Comparison of ENCODE assay signal across 8 cellular contexts in genomic region chr4:177596035-177596434, GRCh38.
DNase-seq lines count a peak whose midpoint lies in the region; ATAC-seq, FAIRE-seq and TF ChIP-seq lines count a peak whose summit lies in the region.

No MANE protein-coding gene starts in this region.

- no TSS peak for BruUV-seq in HepG2 (replicated peaks; lab: Mats Ljungman, UMichigan)

- H3K27ac Mint-ChIP-seq in activated naive CD4-positive, alpha-beta T cell treated with anti-CD3 and anti-CD28 coated beads, Interleukin-2, amount 10 ng/mL, durations not matched to agents 7 days and 5 days, result no peak overlapping the region

- 0% methylated on average over 2 of the region's 4 CpGs for WGBS in HepG2 (ENCODE audit: low lambda C conversion rate)
- WGBS in upper lobe of left lung, 2 donors, result 71 to 92% methylated on average over 4 of the region's 4 CpGs

- CTCF ChIA-PET in activated naive CD4-positive, alpha-beta T cell treated with anti-CD3 and anti-CD28 coated beads, Interleukin-2, amount 10 ng/mL, durations not matched to agents 7 days and 5 days (lab: Charles Lee), result no interaction called here
- CTCF ChIA-PET in HepG2 (lab: Yijun Ruan, JAX; ENCODE audit: low intra/inter-chr PET ratio, low total read pairs), result no interaction called here

- H3K4me3 ChIP-seq in HepG2 (replicated peaks in 1 of 3; ENCODE audit: insufficient read depth in 1 of 3, low read depth in 2 of 3, low read length in 3 of 3) (no peak overlapping the region), upper lobe of left lung (no peak overlapping the region)

- no peaks in the 10 kb centered on the region for H3K4me1 ChIP-seq in HepG2 (ENCODE audit: insufficient read depth, low read length)
- no peaks in the 10 kb centered on the region for H3K4me1 ChIP-seq in upper lobe of left lung

- H3K9me3 Mint-ChIP-seq in activated naive CD4-positive, alpha-beta T cell treated with anti-CD3 and anti-CD28 coated beads, Interleukin-2, amount 10 ng/mL, durations not matched to agents 7 days and 5 days, result no peaks in the 10 kb centered on the region

- no peak overlapping the region for H2AFZ ChIP-seq in HepG2 (ENCODE audit: low read length)

- no peaks in the 10 kb centered on the region for H3K27me3 Mint-ChIP-seq in activated naive CD4-positive, alpha-beta T cell treated with anti-CD3 and anti-CD28 coated beads, Interleukin-2, amount 10 ng/mL, durations not matched to agents 7 days and 5 days

- in situ Hi-C loops in HepG2 (cut with HindIII; ENCODE audit: extremely low pct_ligation_motif_present, low pct_unique_long_range_greater_than_20kb), result no loop called here

- no peak overlapping the region for H3K27ac ChIP-seq in HepG2 (ENCODE audit: extremely low read length, insufficient read depth, low read length)
- H3K27ac ChIP-seq in upper lobe of left lung, result no peak overlapping the region

- H3K9me3 ChIP-seq in HepG2 (ENCODE audit: low read length) (no peaks in the 10 kb centered on the region), upper lobe of left lung (no peaks in the 10 kb centered on the region)

- TF ChIP-seq CTCF in HepG2 (CRISPR knock-in tag; IDR thresholded peaks at IDR 0.05), result no peak
- TF ChIP-seq CTCF in upper lobe of left lung (IDR thresholded peaks at IDR 0.05), result no peak

- intact Hi-C loops in HepG2 (cut with micrococcal nuclease; ENCODE audit: unreplicated experiment), result no loop called here

- POLR2A ChIA-PET in HepG2 (lab: Yijun Ruan, JAX), result no interaction called here

- H3K79me2 ChIP-seq in HepG2 (ENCODE audit: insufficient read depth, low read length), result no peaks in the 10 kb centered on the region

- TF ChIP-seq RAD21 in HepG2 (CRISPR knock-in tag; IDR thresholded peaks at IDR 0.05), result no peak

- H3K27me3 ChIP-seq in HepG2 (ENCODE audit: control insufficient read depth in 1 of 2, insufficient read depth in 2 of 2, low read length in 2 of 2), result no peaks in the 10 kb centered on the region
- H3K27me3 ChIP-seq in upper lobe of left lung, result no peaks in the 10 kb centered on the region

- H3K36me3 Mint-ChIP-seq in activated naive CD4-positive, alpha-beta T cell treated with anti-CD3 and anti-CD28 coated beads, Interleukin-2, amount 10 ng/mL, durations not matched to agents 7 days and 5 days, result no peaks in the 10 kb centered on the region

- peaks cover 2% of the 10 kb centered on the region for H3K4me1 Mint-ChIP-seq in activated naive CD4-positive, alpha-beta T cell treated with anti-CD3 and anti-CD28 coated beads, Interleukin-2, amount 10 ng/mL, durations not matched to agents 7 days and 5 days

- peak; percentile 31; the same call in 1 of the 3 replicates for ATAC-seq in HepG2
- ATAC-seq in HG02852 (IDR thresholded peaks at IDR 0.05; ENCODE audit: unreplicated experiment), result no peak
- ATAC-seq in upper lobe of left lung (ENCODE audit: low FRiP score in 2 of 2), result no peak

- FAIRE-seq in HepG2 (lab: Jason Lieb, UNC) (no peak), GM19239 (lab: Jason Lieb, UNC) (no peak)

- H3K4me2 ChIP-seq in HepG2 (ENCODE audit: low read depth, low read length), result no peak overlapping the region

- H3K36me3 ChIP-seq in HepG2 (replicated peaks in 1 of 2; ENCODE audit: control insufficient read depth in 1 of 2, insufficient read depth in 2 of 2, low read length in 2 of 2) (no peaks in the 10 kb centered on the region), upper lobe of left lung (no peaks in the 10 kb centered on the region)

- no peaks in the 10 kb centered on the region for H4K20me1 ChIP-seq in HepG2 (ENCODE audit: insufficient read depth, low read length)

- H3K4me3 Mint-ChIP-seq in activated naive CD4-positive, alpha-beta T cell treated with anti-CD3 and anti-CD28 coated beads, Interleukin-2, amount 10 ng/mL, durations not matched to agents 7 days and 5 days, result no peak overlapping the region

- DNase-seq in AG08396 (ENCODE audit: low spot score) (peak; percentile 77), HT-29 (ENCODE audit: low spot score) (peak; percentile 33), HepG2 (ENCODE audit: low spot score) (peak; percentile 2), GM19239 (ENCODE audit: insufficient read length, low spot score) (no peak), NCI-H146 treated with DMSO at 0.1 percent for 48 hours (lab: John Stamatoyannopoulos, UW; ENCODE audit: unreplicated experiment) (no peak), upper lobe of left lung (no peak)
- DNase-seq in activated naive CD4-positive, alpha-beta T cell treated with anti-CD3 and anti-CD28 coated beads, Interleukin-2, amount 10 ng/mL, durations not matched to agents 7 days and 5 days, result peak; percentile 31

- no peak for TF ChIP-seq POLR2A in HepG2 (IDR thresholded peaks at IDR 0.05; ENCODE audit: insufficient read depth in 1 of 2, low read depth in 2 of 2, low read length in 2 of 2)
- TF ChIP-seq POLR2A in upper lobe of left lung (IDR thresholded peaks at IDR 0.05), result no peak

- no peak overlapping the region for H3K9ac ChIP-seq in HepG2 (ENCODE audit: insufficient read depth, low read depth, low read length)

- no peak for TF ChIP-seq EP300 in HepG2 (IDR thresholded peaks at IDR 0.05; ENCODE audit: low read depth in 2 of 2, low read length in 2 of 2)
- TF ChIP-seq EP300 in HepG2 (CRISPR knock-in tag; IDR thresholded peaks at IDR 0.05; ENCODE audit: borderline replicate concordance), result no peak
- no peak for TF ChIP-seq EP300 in upper lobe of left lung (IDR thresholded peaks at IDR 0.05)

TF ChIP-seq in HepG2, 621 proteins besides CTCF, POLR2A, EP300 and RAD21:
- TF ChIP-seq CREB1 (IDR thresholded peaks at IDR 0.05) (peak; percentile 15; the same call in 1 of the 2 replicates), CREB1 (CRISPR knock-in tag; IDR thresholded peaks at IDR 0.05) (no peak), ZSCAN12 (CRISPR knock-in tag; IDR thresholded peaks at IDR 0.05) (no peak), FOSL2 (CRISPR knock-in tag; IDR thresholded peaks at IDR 0.05) (peak; percentile 80)

Comparison
In these comparisons a context has a peak if more than half of its experiments do, and no peak if none do; other contexts are left out.
1. DNase-seq: peak in AG08396 (single experiment), HT-29 (single experiment), activated naive CD4-positive, alpha-beta T cell treated with anti-CD3 and anti-CD28 coated beads, Interleukin-2, amount 10 ng/mL, durations not matched to agents 7 days and 5 days (single experiment) and HepG2 (single experiment); none in GM19239 (single experiment), NCI-H146 treated with DMSO at 0.1 percent for 48 hours (single experiment) and upper lobe of left lung (0 of 2).